ENCODE assay signal across 1 cellular context in the genomic region with DNA sequence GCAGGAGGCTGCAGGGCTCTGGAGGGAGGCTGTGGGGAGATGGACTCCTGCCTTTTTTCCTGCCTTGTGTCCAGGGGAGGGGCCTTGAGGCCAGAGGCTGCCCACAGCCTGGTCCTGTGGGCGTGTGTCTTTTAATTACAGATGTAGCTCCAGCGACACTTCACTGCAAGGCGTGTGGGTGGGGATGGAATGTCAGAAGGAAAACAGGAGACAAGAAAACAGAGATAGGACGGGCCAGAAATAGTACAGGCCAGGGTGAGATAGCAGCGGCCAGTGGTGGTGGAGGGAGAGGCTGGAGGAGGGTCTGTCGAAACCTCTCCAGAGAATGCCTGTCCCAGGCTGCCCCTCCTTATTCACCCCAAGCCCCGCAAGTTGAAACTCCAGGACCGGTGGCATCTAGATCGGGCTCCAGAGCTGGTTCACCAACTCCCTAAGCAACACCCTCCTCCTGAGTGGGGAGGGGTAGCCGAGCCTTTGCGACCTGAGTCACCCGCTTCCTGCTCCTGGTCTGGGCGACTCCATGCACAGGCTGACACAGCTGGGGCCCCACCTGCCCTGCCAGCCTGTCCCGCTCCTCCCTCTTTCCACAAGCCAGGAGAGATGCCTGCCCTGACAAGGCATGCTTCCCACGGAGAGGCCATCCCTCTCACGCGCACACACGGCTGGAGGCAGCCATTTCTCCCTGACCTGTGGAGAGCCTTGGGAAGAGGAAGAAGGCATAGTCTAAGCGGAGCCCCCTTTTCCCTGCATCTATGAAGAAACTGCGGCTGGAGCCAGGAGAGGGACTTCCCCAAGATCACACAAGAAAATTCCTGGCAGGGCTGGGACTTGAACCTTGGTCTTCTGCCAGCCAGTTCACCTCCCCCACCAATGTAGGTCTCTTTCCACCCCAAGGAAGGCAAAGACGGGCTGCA.
TF ChIP-seq lines count a peak whose summit lies in the region.

No MANE protein-coding gene starts in this region.

TF ChIP-seq in K562, 482 proteins besides CTCF, POLR2A, EP300 and RAD21 (continued from another document and continues in another):
- TF ChIP-seq, protein P1, sequence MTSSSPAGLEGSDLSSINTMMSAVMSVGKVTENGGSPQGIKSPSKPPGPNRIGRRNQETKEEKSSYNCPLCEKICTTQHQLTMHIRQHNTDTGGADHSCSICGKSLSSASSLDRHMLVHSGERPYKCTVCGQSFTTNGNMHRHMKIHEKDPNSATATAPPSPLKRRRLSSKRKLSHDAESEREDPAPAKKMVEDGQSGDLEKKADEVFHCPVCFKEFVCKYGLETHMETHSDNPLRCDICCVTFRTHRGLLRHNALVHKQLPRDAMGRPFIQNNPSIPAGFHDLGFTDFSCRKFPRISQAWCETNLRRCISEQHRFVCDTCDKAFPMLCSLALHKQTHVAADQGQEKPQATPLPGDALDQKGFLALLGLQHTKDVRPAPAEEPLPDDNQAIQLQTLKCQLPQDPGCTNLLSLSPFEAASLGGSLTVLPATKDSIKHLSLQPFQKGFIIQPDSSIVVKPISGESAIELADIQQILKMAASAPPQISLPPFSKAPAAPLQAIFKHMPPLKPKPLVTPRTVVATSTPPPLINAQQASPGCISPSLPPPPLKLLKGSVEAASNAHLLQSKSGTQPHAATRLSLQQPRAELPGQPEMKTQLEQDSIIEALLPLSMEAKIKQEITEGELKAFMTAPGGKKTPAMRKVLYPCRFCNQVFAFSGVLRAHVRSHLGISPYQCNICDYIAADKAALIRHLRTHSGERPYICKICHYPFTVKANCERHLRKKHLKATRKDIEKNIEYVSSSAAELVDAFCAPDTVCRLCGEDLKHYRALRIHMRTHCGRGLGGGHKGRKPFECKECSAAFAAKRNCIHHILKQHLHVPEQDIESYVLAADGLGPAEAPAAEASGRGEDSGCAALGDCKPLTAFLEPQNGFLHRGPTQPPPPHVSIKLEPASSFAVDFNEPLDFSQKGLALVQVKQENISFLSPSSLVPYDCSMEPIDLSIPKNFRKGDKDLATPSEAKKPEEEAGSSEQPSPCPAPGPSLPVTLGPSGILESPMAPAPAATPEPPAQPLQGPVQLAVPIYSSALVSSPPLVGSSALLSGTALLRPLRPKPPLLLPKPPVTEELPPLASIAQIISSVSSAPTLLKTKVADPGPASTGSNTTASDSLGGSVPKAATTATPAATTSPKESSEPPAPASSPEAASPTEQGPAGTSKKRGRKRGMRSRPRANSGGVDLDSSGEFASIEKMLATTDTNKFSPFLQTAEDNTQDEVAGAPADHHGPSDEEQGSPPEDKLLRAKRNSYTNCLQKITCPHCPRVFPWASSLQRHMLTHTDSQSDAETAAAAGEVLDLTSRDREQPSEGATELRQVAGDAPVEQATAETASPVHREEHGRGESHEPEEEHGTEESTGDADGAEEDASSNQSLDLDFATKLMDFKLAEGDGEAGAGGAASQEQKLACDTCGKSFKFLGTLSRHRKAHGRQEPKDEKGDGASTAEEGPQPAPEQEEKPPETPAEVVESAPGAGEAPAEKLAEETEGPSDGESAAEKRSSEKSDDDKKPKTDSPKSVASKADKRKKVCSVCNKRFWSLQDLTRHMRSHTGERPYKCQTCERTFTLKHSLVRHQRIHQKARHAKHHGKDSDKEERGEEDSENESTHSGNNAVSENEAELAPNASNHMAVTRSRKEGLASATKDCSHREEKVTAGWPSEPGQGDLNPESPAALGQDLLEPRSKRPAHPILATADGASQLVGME (CRISPR knock-in tag; IDR thresholded peaks at IDR 0.05): no peak
- TF ChIP-seq ZNF134 (CRISPR knock-in tag; conservative IDR thresholded peaks at IDR 0.05) (no peak), KDM5B (IDR thresholded peaks at IDR 0.05; ENCODE audit: insufficient replicate concordance, low read depth, low read length) (peak; percentile 71), ZNF431 (CRISPR knock-in tag; IDR thresholded peaks at IDR 0.05) (no peak), HDAC1 (IDR thresholded peaks at IDR 0.05) (peak in 1 of 2 experiments; percentile 62; a peak in 2 of 4 replicates), ZNF696 (CRISPR knock-in tag; conservative IDR thresholded peaks at IDR 0.05) (no peak), SRF (CRISPR knock-in tag; IDR thresholded peaks at IDR 0.05) (0 out of 4 replicates have a peak, but pooled peaks of 1 of the 2 experiments have one; percentile 39), NFIC (IDR thresholded peaks at IDR 0.05) (peak; percentile 46; the same call in 1 of the 2 replicates), HCFC1 (IDR thresholded peaks at IDR 0.05; ENCODE audit: low read depth, low read length) (no peak), ZBTB8A (IDR thresholded peaks at IDR 0.05; ENCODE audit: partially characterized antibody) (no peak), MED1 (CRISPR knock-in tag; IDR thresholded peaks at IDR 0.05; ENCODE audit: borderline replicate concordance) (no peak), EZH2 (IDR thresholded peaks at IDR 0.05; ENCODE audit: borderline replicate concordance, low read depth, low read length) (no peak), NFATC3 (IDR thresholded peaks at IDR 0.05) (no peak), CREM (IDR thresholded peaks at IDR 0.05; ENCODE audit: low read depth) (peak; percentile 64; the same call in 1 of the 2 replicates), TAF7 (tag; IDR thresholded peaks at IDR 0.05) (peak; percentile 10; the same call in 1 of the 2 replicates), FOXK1 (CRISPR knock-in tag; IDR thresholded peaks at IDR 0.05; ENCODE audit: borderline replicate concordance) (no peak), ARID2 (IDR thresholded peaks at IDR 0.05) (no peak), RBM17 (IDR thresholded peaks at IDR 0.05; ENCODE audit: borderline replicate concordance, low read depth, low read length) (no peak), ETV1 (tag; conservative IDR thresholded peaks at IDR 0.05; ENCODE audit: low read depth) (peak; percentile 53), MYNN (IDR thresholded peaks at IDR 0.05) (peak; percentile 76), MYNN (CRISPR knock-in tag; IDR thresholded peaks at IDR 0.05) (no peak), GATAD2B (IDR thresholded peaks at IDR 0.05; ENCODE audit: borderline replicate concordance) (no peak), TSC22D4 (tag; IDR thresholded peaks at IDR 0.05) (no peak), RBM34 (IDR thresholded peaks at IDR 0.05; ENCODE audit: borderline replicate concordance, insufficient read depth, low read length) (no peak), SMAD4 (CRISPR knock-in tag; conservative IDR thresholded peaks at IDR 0.05) (peak; percentile 84), CAMTA2 (CRISPR knock-in tag; conservative IDR thresholded peaks at IDR 0.05) (no peak), CSDE1 (IDR thresholded peaks at IDR 0.05) (no peak)
- TF ChIP-seq, protein P2, sequence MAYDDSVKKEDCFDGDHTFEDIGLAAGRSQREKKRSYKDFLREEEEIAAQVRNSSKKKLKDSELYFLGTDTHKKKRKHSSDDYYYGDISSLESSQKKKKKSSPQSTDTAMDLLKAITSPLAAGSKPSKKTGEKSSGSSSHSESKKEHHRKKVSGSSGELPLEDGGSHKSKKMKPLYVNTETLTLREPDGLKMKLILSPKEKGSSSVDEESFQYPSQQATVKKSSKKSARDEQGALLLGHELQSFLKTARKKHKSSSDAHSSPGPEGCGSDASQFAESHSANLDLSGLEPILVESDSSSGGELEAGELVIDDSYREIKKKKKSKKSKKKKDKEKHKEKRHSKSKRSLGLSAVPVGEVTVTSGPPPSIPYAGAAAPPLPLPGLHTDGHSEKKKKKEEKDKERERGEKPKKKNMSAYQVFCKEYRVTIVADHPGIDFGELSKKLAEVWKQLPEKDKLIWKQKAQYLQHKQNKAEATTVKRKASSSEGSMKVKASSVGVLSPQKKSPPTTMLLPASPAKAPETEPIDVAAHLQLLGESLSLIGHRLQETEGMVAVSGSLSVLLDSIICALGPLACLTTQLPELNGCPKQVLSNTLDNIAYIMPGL (CRISPR knock-in tag; IDR thresholded peaks at IDR 0.05): no peak
- TF ChIP-seq, protein P3, sequence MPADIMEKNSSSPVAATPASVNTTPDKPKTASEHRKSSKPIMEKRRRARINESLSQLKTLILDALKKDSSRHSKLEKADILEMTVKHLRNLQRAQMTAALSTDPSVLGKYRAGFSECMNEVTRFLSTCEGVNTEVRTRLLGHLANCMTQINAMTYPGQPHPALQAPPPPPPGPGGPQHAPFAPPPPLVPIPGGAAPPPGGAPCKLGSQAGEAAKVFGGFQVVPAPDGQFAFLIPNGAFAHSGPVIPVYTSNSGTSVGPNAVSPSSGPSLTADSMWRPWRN (IDR thresholded peaks at IDR 0.05; ENCODE audit: low read depth): peak; percentile 23; the same call in 1 of the 2 replicates
- TF ChIP-seq, protein P4, sequence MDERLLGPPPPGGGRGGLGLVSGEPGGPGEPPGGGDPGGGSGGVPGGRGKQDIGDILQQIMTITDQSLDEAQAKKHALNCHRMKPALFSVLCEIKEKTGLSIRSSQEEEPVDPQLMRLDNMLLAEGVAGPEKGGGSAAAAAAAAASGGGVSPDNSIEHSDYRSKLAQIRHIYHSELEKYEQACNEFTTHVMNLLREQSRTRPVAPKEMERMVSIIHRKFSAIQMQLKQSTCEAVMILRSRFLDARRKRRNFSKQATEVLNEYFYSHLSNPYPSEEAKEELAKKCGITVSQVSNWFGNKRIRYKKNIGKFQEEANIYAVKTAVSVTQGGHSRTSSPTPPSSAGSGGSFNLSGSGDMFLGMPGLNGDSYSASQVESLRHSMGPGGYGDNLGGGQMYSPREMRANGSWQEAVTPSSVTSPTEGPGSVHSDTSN (CRISPR knock-in tag; IDR thresholded peaks at IDR 0.05; ENCODE audit: low read depth): no peak
- TF ChIP-seq, protein P4 (tag; conservative IDR thresholded peaks at IDR 0.05; ENCODE audit: low read depth): no peak
- TF ChIP-seq, protein P5, sequence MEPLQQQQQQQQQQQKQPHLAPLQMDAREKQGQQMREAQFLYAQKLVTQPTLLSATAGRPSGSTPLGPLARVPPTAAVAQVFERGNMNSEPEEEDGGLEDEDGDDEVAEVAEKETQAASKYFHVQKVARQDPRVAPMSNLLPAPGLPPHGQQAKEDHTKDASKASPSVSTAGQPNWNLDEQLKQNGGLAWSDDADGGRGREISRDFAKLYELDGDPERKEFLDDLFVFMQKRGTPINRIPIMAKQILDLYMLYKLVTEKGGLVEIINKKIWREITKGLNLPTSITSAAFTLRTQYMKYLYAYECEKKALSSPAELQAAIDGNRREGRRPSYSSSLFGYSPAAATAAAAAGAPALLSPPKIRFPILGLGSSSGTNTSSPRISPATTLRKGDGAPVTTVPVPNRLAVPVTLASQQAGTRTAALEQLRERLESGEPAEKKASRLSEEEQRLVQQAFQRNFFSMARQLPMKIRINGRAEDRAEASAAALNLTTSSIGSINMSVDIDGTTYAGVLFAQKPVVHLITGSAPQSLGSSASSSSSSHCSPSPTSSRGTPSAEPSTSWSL (CRISPR knock-in tag; IDR thresholded peaks at IDR 0.05; ENCODE audit: borderline replicate concordance): no peak
- TF ChIP-seq, protein P6, sequence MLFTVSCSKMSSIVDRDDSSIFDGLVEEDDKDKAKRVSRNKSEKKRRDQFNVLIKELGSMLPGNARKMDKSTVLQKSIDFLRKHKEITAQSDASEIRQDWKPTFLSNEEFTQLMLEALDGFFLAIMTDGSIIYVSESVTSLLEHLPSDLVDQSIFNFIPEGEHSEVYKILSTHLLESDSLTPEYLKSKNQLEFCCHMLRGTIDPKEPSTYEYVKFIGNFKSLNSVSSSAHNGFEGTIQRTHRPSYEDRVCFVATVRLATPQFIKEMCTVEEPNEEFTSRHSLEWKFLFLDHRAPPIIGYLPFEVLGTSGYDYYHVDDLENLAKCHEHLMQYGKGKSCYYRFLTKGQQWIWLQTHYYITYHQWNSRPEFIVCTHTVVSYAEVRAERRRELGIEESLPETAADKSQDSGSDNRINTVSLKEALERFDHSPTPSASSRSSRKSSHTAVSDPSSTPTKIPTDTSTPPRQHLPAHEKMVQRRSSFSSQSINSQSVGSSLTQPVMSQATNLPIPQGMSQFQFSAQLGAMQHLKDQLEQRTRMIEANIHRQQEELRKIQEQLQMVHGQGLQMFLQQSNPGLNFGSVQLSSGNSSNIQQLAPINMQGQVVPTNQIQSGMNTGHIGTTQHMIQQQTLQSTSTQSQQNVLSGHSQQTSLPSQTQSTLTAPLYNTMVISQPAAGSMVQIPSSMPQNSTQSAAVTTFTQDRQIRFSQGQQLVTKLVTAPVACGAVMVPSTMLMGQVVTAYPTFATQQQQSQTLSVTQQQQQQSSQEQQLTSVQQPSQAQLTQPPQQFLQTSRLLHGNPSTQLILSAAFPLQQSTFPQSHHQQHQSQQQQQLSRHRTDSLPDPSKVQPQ (CRISPR knock-in tag; IDR thresholded peaks at IDR 0.05; ENCODE audit: borderline replicate concordance): no peak
- TF ChIP-seq, protein P7, sequence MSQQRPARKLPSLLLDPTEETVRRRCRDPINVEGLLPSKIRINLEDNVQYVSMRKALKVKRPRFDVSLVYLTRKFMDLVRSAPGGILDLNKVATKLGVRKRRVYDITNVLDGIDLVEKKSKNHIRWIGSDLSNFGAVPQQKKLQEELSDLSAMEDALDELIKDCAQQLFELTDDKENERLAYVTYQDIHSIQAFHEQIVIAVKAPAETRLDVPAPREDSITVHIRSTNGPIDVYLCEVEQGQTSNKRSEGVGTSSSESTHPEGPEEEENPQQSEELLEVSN (IDR thresholded peaks at IDR 0.05; ENCODE audit: borderline replicate concordance in 1 of 2, extremely low read depth in 1 of 2, insufficient read depth in 1 of 2, insufficient read length in 1 of 2, low read depth in 1 of 2, low read length in 1 of 2, poor library complexity in 1 of 2, severe bottlenecking in 1 of 2): peak in 1 of 2 experiments; percentile 17
- TF ChIP-seq, protein P8, sequence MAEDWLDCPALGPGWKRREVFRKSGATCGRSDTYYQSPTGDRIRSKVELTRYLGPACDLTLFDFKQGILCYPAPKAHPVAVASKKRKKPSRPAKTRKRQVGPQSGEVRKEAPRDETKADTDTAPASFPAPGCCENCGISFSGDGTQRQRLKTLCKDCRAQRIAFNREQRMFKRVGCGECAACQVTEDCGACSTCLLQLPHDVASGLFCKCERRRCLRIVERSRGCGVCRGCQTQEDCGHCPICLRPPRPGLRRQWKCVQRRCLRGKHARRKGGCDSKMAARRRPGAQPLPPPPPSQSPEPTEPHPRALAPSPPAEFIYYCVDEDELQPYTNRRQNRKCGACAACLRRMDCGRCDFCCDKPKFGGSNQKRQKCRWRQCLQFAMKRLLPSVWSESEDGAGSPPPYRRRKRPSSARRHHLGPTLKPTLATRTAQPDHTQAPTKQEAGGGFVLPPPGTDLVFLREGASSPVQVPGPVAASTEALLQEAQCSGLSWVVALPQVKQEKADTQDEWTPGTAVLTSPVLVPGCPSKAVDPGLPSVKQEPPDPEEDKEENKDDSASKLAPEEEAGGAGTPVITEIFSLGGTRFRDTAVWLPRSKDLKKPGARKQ (CRISPR knock-in tag; IDR thresholded peaks at IDR 0.05): no peak
